In the genomic region with DNA sequence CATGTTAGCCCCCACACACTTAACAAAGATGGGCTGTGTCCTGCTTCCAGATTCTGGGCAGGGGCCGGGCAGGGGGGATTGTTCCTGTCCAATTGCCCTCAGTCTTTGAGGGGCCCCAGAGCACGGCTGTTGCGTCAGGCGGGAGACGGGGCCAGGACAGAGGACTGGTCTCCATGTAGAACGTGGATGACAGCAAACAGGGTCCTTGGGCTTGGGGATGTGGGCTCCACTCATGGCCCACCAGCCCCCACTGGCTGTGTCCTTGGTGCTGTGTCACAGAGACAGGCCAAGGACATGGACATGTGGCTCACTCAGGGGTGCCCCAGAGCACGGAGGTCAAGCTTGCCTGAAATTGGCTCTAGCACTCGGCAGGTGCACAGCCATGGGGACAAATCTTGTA, we compare ENCODE assay signal across 16 cellular contexts. TPM values are rescaled to one million over a fixed set of nuclear protein-coding genes. Genes with fewer than 3 reads are reported as not detected.
DNase-seq lines count a peak whose midpoint lies in the region; ATAC-seq, FAIRE-seq and TF ChIP-seq lines count a peak whose summit lies in the region.
"Had no signal": no experiment of that assay in that cellular context is flagged by ENCODE, and none has a peak within 500 bp of the region (broad histone marks: within the 10 kb centered on the region; RNA-seq: fewer than 3 reads in every experiment).

No MANE protein-coding gene starts in this region.

- H3K27me3 Mint-ChIP-seq in CD8-positive, alpha-beta memory T cell, result no peaks in the 10 kb centered on the region
- peaks cover 0 to 4% of the 10 kb centered on the region in 2 donors for H3K27me3 Mint-ChIP-seq in stimulated activated naive B cell treated with anti-CD40 and anti-IgM and Interleukin-4, amounts not matched to agents 10 μg/mL and 1 μg/mL and 100 μg/mL, for 72 hours

- in situ Hi-C loops in GM12878 (cut with MboI), result no loop called here

- no peak for ATAC-seq in GM12878
- ATAC-seq in heart right ventricle, result peak in 6 of 8 donors; percentile 21 to 56 (median 29)
- ATAC-seq in GM18868 (IDR thresholded peaks at IDR 0.05; ENCODE audit: unreplicated experiment), result no peak
- ATAC-seq in stimulated activated naive B cell treated with anti-CD40 and anti-IgM and Interleukin-4, amounts not matched to agents 10 μg/mL and 1 μg/mL and 100 μg/mL, for 72 hours (replicated peaks), result no peak

- H3K4me3 Mint-ChIP-seq in CD8-positive, alpha-beta memory T cell, result no peak overlapping the region
- no peak overlapping the region for H3K4me3 Mint-ChIP-seq in stimulated activated naive B cell treated with anti-CD40 and anti-IgM and Interleukin-4, amounts not matched to agents 10 μg/mL and 1 μg/mL and 100 μg/mL, for 72 hours

- H3K27me3 ChIP-seq in CD8-positive, alpha-beta memory T cell (ENCODE audit: insufficient read depth, low read length, poor library complexity, severe bottlenecking), result no peaks in the 10 kb centered on the region
- H3K27me3 ChIP-seq in GM12878 (replicated peaks in 1 of 2; ENCODE audit: control insufficient read depth in 2 of 2, insufficient read depth in 2 of 2, low read length in 1 of 2) (no peaks in the 10 kb centered on the region), heart right ventricle (no peaks in the 10 kb centered on the region), small intestine (ENCODE audit: control insufficient read depth in 2 of 2, insufficient read depth in 2 of 2, low read length in 2 of 2) (no peaks in the 10 kb centered on the region)
- H3K27me3 ChIP-seq: BLaER1 had no signal

- peaks cover 0 to 8% (median 0%) of the 10 kb centered on the region in 3 donors for H3K36me3 Mint-ChIP-seq in CD8-positive, alpha-beta memory T cell
- peaks cover 63 to 77% of the 10 kb centered on the region in 2 donors for H3K36me3 Mint-ChIP-seq in stimulated activated naive B cell treated with anti-CD40 and anti-IgM and Interleukin-4, amounts not matched to agents 10 μg/mL and 1 μg/mL and 100 μg/mL, for 72 hours

- intact Hi-C loops in GM12878 (cut with micrococcal nuclease; ENCODE audit: unreplicated experiment), result no loop called here
- intact Hi-C loops in heart right ventricle (cut with DNase I), result loop anchor here in 1 of 10 donors (1.0 kb wide), 1 partner anchor 18 kb away; no protein-coding TSS in a partner anchor
- intact Hi-C loops in posterior vena cava (cut with DNase I), result no loop called here

- DNase-seq in CD8-positive, alpha-beta memory T cell, result no peak
- no peak for DNase-seq in GM12878 (ENCODE audit: low read depth, low spot score)
- no peak for DNase-seq in heart right ventricle
- peak; percentile 72 for DNase-seq in posterior vena cava (ENCODE audit: low spot score)
- DNase-seq in small intestine, result no peak
- no peak for DNase-seq in GM19238 (ENCODE audit: insufficient read length, low spot score)
- DNase-seq in stimulated activated naive B cell treated with anti-CD40 and anti-IgM and Interleukin-4, amounts not matched to agents 10 μg/mL and 1 μg/mL and 100 μg/mL, for 72 hours, result no peak
- DNase-seq: DND-41, NCI-H187, NCI-H69 had no signal

- TF ChIP-seq CTCF in GM12878 (IDR thresholded peaks at IDR 0.05 in 2 of 3, conservative IDR thresholded peaks at IDR 0.05 in 1 of 3; ENCODE audit: control insufficient read depth in 2 of 3, extremely low read depth in 1 of 3, insufficient read depth in 1 of 3, low read depth in 3 of 3, low read length in 3 of 3) (no peak), heart right ventricle (IDR thresholded peaks at IDR 0.05) (no peak)

- H3K9me3 Mint-ChIP-seq in CD8-positive, alpha-beta memory T cell, result no peaks in the 10 kb centered on the region
- peaks cover 0 to 3% of the 10 kb centered on the region in 2 donors for H3K9me3 Mint-ChIP-seq in stimulated activated naive B cell treated with anti-CD40 and anti-IgM and Interleukin-4, amounts not matched to agents 10 μg/mL and 1 μg/mL and 100 μg/mL, for 72 hours

- WGBS in GM12878 (ENCODE audit: insufficient coverage, insufficient replicate concordance, low lambda C conversion rate, missing lambda C conversion rate), result 72% methylated on average over 8 of the region's 8 CpGs
- WGBS in heart right ventricle, 2 donors, result 76 to 79% methylated on average over 8 of the region's 8 CpGs
- 94 to 95% (median 95%) methylated on average over 8 of the region's 8 CpGs for WGBS in small intestine, 3 donors

- H3K9me3 ChIP-seq in CD8-positive, alpha-beta memory T cell (ENCODE audit: low read length), result no peaks in the 10 kb centered on the region
- H3K9me3 ChIP-seq in GM12878 (replicated peaks; ENCODE audit: control insufficient read depth, insufficient read depth, low read length), result no peaks in the 10 kb centered on the region
- H3K9me3 ChIP-seq in heart right ventricle, result no peaks in the 10 kb centered on the region
- no peaks in the 10 kb centered on the region for H3K9me3 ChIP-seq in small intestine (ENCODE audit: control insufficient read depth, low read depth)
- H3K9me3 ChIP-seq: BLaER1 had no signal

- SMC1A ChIA-PET in GM12878 (lab: Charles Lee; ENCODE audit: uncharacterized antibody, unreplicated experiment), result no interaction called here

- RAD21 ChIA-PET in GM12878 (lab: Charles Lee; ENCODE audit: unreplicated experiment), result no interaction called here

- no peak overlapping the region for H3K9ac ChIP-seq in GM12878 (ENCODE audit: control insufficient read depth, insufficient read depth, low read length)

- H3K4me2 ChIP-seq in GM12878 (ENCODE audit: control insufficient read depth, insufficient read depth), result no peak overlapping the region
- H3K4me2 ChIP-seq: BLaER1 had no signal

- no peak for TF ChIP-seq EP300 in GM12878 (IDR thresholded peaks at IDR 0.05; ENCODE audit: borderline replicate concordance in 1 of 2, control insufficient read depth in 1 of 2, low read depth in 2 of 2, low read length in 2 of 2)

- TF ChIP-seq POLR2A in GM12878 (IDR thresholded peaks at IDR 0.05; ENCODE audit: low read depth, low read length), result 0 out of 2 replicates have a peak, but pooled peaks have one; percentile 17

- H3K36me3 ChIP-seq in CD8-positive, alpha-beta memory T cell (ENCODE audit: insufficient read depth, low read length), result no peaks in the 10 kb centered on the region
- peaks cover 31 to 42% of the 10 kb centered on the region in 2 experiments for H3K36me3 ChIP-seq in GM12878 (ENCODE audit: control insufficient read depth in 2 of 2, insufficient read depth in 2 of 2, low read length in 1 of 2)
- peaks cover 0 to 87% (median 17%) of the 10 kb centered on the region in 9 donors for H3K36me3 ChIP-seq in heart right ventricle
- H3K36me3 ChIP-seq in small intestine (ENCODE audit: control insufficient read depth in 2 of 2, insufficient read depth in 2 of 2, low read length in 2 of 2), result peaks cover 0 to 2% of the 10 kb centered on the region in 2 donors

- no peaks in the 10 kb centered on the region for H3K4me1 ChIP-seq in CD8-positive, alpha-beta memory T cell (ENCODE audit: insufficient read depth, low read length)
- H3K4me1 ChIP-seq in GM12878 (ENCODE audit: control insufficient read depth, insufficient read depth, low read length) (no peaks in the 10 kb centered on the region), heart right ventricle (peaks cover 0 to 16% (median 5%) of the 10 kb centered on the region in 9 donors), small intestine (ENCODE audit: control insufficient read depth in 2 of 2, insufficient read depth in 1 of 2, low read depth in 1 of 2, low read length in 1 of 2) (no peaks in the 10 kb centered on the region)

- POLR2A ChIA-PET in CD8-positive, alpha-beta memory T cell (lab: Charles Lee), result no interaction called here
- POLR2A ChIA-PET in GM12878 (lab: Charles Lee), result no interaction called here

- H3K4me3 ChIP-seq in CD8-positive, alpha-beta memory T cell (ENCODE audit: low read length), result no peak overlapping the region
- H3K4me3 ChIP-seq in GM12878 (no peak overlapping the region), heart right ventricle (no peak overlapping the region), small intestine (ENCODE audit: low read depth in 1 of 2, low read length in 2 of 2) (no peak overlapping the region)
- H3K4me3 ChIP-seq: BLaER1 had no signal

- no peak overlapping the region for H2AFZ ChIP-seq in GM12878 (ENCODE audit: control insufficient read depth, low read depth, low read length)

- no TSS peak for BruUV-seq in GM12878 (replicated peaks; lab: Mats Ljungman, UMichigan)

- H4K20me1 ChIP-seq in GM12878 (ENCODE audit: control insufficient read depth, insufficient read depth), result no peaks in the 10 kb centered on the region

- peak overlapping the region; percentile 73 for H3K27ac ChIP-seq in CD8-positive, alpha-beta memory T cell (ENCODE audit: low read depth, low read length)
- H3K27ac ChIP-seq in GM12878 (ENCODE audit: control insufficient read depth, insufficient read depth), result no peak overlapping the region
- peak overlapping the region in 8 of 10 donors; percentile 13 to 73 (median 59) for H3K27ac ChIP-seq in heart right ventricle
- no peak overlapping the region for H3K27ac ChIP-seq in small intestine (ENCODE audit: low read depth in 1 of 2, low read length in 1 of 2)
- H3K27ac ChIP-seq: BLaER1 had no signal

- FAIRE-seq in GM12878 (lab: Jason Lieb, UNC), result no peak
- no peak for FAIRE-seq in small intestine (lab: Jason Lieb, UNC)
- FAIRE-seq: G401.6, GM19239, H54, RCC 7860 had no signal

- no peaks in the 10 kb centered on the region for H3K4me1 Mint-ChIP-seq in CD8-positive, alpha-beta memory T cell
- peaks cover 1 to 6% of the 10 kb centered on the region in 2 donors for H3K4me1 Mint-ChIP-seq in stimulated activated naive B cell treated with anti-CD40 and anti-IgM and Interleukin-4, amounts not matched to agents 10 μg/mL and 1 μg/mL and 100 μg/mL, for 72 hours

- CTCF ChIA-PET in CD8-positive, alpha-beta memory T cell (lab: Charles Lee), result no interaction called here
- CTCF ChIA-PET in GM12878 (lab: Yijun Ruan, JAX), result interaction anchor here (0.6 to 1.7 kb wide), 4 partner anchors 12 to 239 kb away, joined by 3 to 5 read pairs (median 4); no protein-coding TSS in a partner anchor

- no peak for TF ChIP-seq RAD21 in GM12878 (IDR thresholded peaks at IDR 0.05; ENCODE audit: insufficient read depth, low read depth, low read length)

- H3K27ac Mint-ChIP-seq in CD8-positive, alpha-beta memory T cell, result no peak overlapping the region
- no peak overlapping the region for H3K27ac Mint-ChIP-seq in stimulated activated naive B cell treated with anti-CD40 and anti-IgM and Interleukin-4, amounts not matched to agents 10 μg/mL and 1 μg/mL and 100 μg/mL, for 72 hours

- H3K79me2 ChIP-seq in GM12878 (ENCODE audit: control insufficient read depth, insufficient read depth, low read length), result peaks cover 5% of the 10 kb centered on the region

RNA-seq across cellular contexts. Expression of a gene that starts 14.3 kb away (rescaled TPM):
- total RNA-seq in CD8-positive, alpha-beta memory T cell, result 1 to 10 TPM; 7.2 to 10.0 TPM
- polyA plus RNA-seq in CD8-positive, alpha-beta memory T cell, result 0.98 TPM
- total RNA-seq in GM12878 (2013; cell fraction: nucleolus; rRNA removed), result 213 and 225 TPM in 2 replicates
- total RNA-seq in GM12878 (2014; rRNA removed), result 156 and 158 TPM in 2 replicates
- 142 and 152 TPM in 2 replicates for total RNA-seq in GM12878 (2014; rRNA removed; fragmentation: Illumina TruSeq; extraction: Trizol)
- total RNA-seq in GM12878 (2021), result 294 and 315 TPM in 2 replicates
- polyA plus RNA-seq in GM12878 (2011; ENCODE audit: low read depth), result 88.1 TPM
- 165 and 313 TPM in 2 replicates for polyA plus RNA-seq in GM12878 (2011; rRNA removed)
- polyA plus RNA-seq in GM12878 (2011; cell fraction: cytosol; rRNA removed), result 385 and 386 TPM in 2 replicates
- polyA plus RNA-seq in GM12878 (2011; cell fraction: nucleus; rRNA removed), result 355 and 386 TPM in 2 replicates
- polyA plus RNA-seq in GM12878 (2012), result 145 and 173 TPM in 2 replicates
- 312 and 333 TPM in 2 replicates for polyA plus RNA-seq in GM12878 (2014; fragmentation: Illumina TruSeq; extraction: Trizol)
- polyA plus RNA-seq in GM12878 (2014; fragmentation: Nextera tagmentation; extraction: Ambion mirVana), result 1 to 10 TPM; 3.3 to 6.4 TPM
- polyA plus RNA-seq in GM12878 (2014; rRNA removed), result 188 and 204 TPM in 2 replicates
- 10 to 100 TPM; 92.1 to 92.7 TPM for polyA plus RNA-seq in GM12878 (2016; fragmentation: Nextera tagmentation; extraction: Ambion mirVana)
- 615 and 704 TPM in 2 replicates for polyA minus RNA-seq in GM12878 (2011; rRNA and poly(A)+ RNA removed)
- 158 and 174 TPM in 2 replicates for polyA minus RNA-seq in GM12878 (2011; cell fraction: cytosol; rRNA and poly(A)+ RNA removed)
- 88.4 and 155 TPM in 2 replicates for polyA minus RNA-seq in GM12878 (2011; cell fraction: nucleus; rRNA and poly(A)+ RNA removed)
- total RNA-seq in heart right ventricle, result 10 to 100 TPM; 15.1 to 37.0 (median 23.5) TPM
- polyA plus RNA-seq in heart right ventricle, result 10 to 100 TPM; 12.2 to 31.6 TPM
- total RNA-seq in posterior vena cava, result 100 to 1,000 TPM in 1 of 2 donors, 10 to 100 TPM in 1; 60.3 to 123 TPM
- 100 to 1,000 TPM in 1 of 3 donors, 1 to 10 TPM in 2; 2.4 to 147 (median 3.4) TPM for polyA plus RNA-seq in small intestine

RNA-seq across cellular contexts. Expression of a gene that starts 25.6 kb away (rescaled TPM):
- total RNA-seq in CD8-positive, alpha-beta memory T cell, result 1 to 10 TPM; 6.3 TPM
- 1.4 TPM for polyA plus RNA-seq in CD8-positive, alpha-beta memory T cell
- total RNA-seq in GM12878 (2013; cell fraction: nucleolus; rRNA removed), result 70.4 and 77.9 TPM in 2 replicates
- total RNA-seq in GM12878 (2014; rRNA removed), result 38.9 and 44.1 TPM in 2 replicates
- total RNA-seq in GM12878 (2014; rRNA removed; fragmentation: Illumina TruSeq; extraction: Trizol), result 37.5 and 42.3 TPM in 2 replicates
- 45.5 and 49.2 TPM in 2 replicates for total RNA-seq in GM12878 (2021)
- 9.2 TPM for polyA plus RNA-seq in GM12878 (2011; ENCODE audit: low read depth)
- polyA plus RNA-seq in GM12878 (2011; rRNA removed), result 69.1 and 73.9 TPM in 2 replicates
- 58.3 and 63.7 TPM in 2 replicates for polyA plus RNA-seq in GM12878 (2011; cell fraction: cytosol; rRNA removed)
- polyA plus RNA-seq in GM12878 (2011; cell fraction: nucleus; rRNA removed), result 41.9 and 45.9 TPM in 2 replicates
- 13.8 and 20.9 TPM in 2 replicates for polyA plus RNA-seq in GM12878 (2012)
- 39.1 and 47.2 TPM in 2 replicates for polyA plus RNA-seq in GM12878 (2014; fragmentation: Illumina TruSeq; extraction: Trizol)
- polyA plus RNA-seq in GM12878 (2014; fragmentation: Nextera tagmentation; extraction: Ambion mirVana), result 10 to 100 TPM in 1 of 2 experiments, 1 to 10 TPM in 1; 8.8 to 14.6 TPM
- polyA plus RNA-seq in GM12878 (2014; rRNA removed), result 32.7 and 34.6 TPM in 2 replicates
- 10 to 100 TPM; 47.7 to 49.5 TPM for polyA plus RNA-seq in GM12878 (2016; fragmentation: Nextera tagmentation; extraction: Ambion mirVana)
- 79.7 and 106 TPM in 2 replicates for polyA minus RNA-seq in GM12878 (2011; rRNA and poly(A)+ RNA removed)
- polyA minus RNA-seq in GM12878 (2011; cell fraction: cytosol; rRNA and poly(A)+ RNA removed), result 32.2 and 57.0 TPM in 2 replicates
- 33.6 and 63.5 TPM in 2 replicates for polyA minus RNA-seq in GM12878 (2011; cell fraction: nucleus; rRNA and poly(A)+ RNA removed)
- 10 to 100 TPM; 16.4 to 37.4 (median 25.4) TPM for total RNA-seq in heart right ventricle
- polyA plus RNA-seq in heart right ventricle, result 10 to 100 TPM; 13.8 to 35.2 TPM
- total RNA-seq in posterior vena cava, result 10 to 100 TPM; 28.8 to 29.8 TPM
- 10 to 100 TPM in 1 of 3 donors, under 1 TPM in 2; 0.45 to 15.9 (median 0.81) TPM for polyA plus RNA-seq in small intestine

RNA-seq across cellular contexts. Expression of a gene that starts 48.9 kb away (rescaled TPM):
- total RNA-seq in CD8-positive, alpha-beta memory T cell, result 1 to 10 TPM; 5.8 to 7.7 TPM
- 2.6 TPM for polyA plus RNA-seq in CD8-positive, alpha-beta memory T cell
- 30.8 and 34.8 TPM in 2 replicates for total RNA-seq in GM12878 (2013; cell fraction: nucleolus; rRNA removed)
- 7.2 and 9.3 TPM in 2 replicates for total RNA-seq in GM12878 (2014; rRNA removed)
- 2.3 and 3.2 TPM in 2 replicates for total RNA-seq in GM12878 (2014; rRNA removed; fragmentation: Illumina TruSeq; extraction: Trizol)
- total RNA-seq in GM12878 (2021), result 5.7 and 7.7 TPM in 2 replicates
- polyA plus RNA-seq in GM12878 (2011; ENCODE audit: low read depth), result 2.6 TPM
- 3.9 and 7.5 TPM in 2 replicates for polyA plus RNA-seq in GM12878 (2011; rRNA removed)
- 8.7 and 13.3 TPM in 2 replicates for polyA plus RNA-seq in GM12878 (2011; cell fraction: cytosol; rRNA removed)
- 80.2 and 98.8 TPM in 2 replicates for polyA plus RNA-seq in GM12878 (2011; cell fraction: nucleus; rRNA removed)
- 6.8 and 7.1 TPM in 2 replicates for polyA plus RNA-seq in GM12878 (2012)
- polyA plus RNA-seq in GM12878 (2014; fragmentation: Illumina TruSeq; extraction: Trizol), result 2.3 and 4.2 TPM in 2 replicates
- polyA plus RNA-seq in GM12878 (2014; fragmentation: Nextera tagmentation; extraction: Ambion mirVana), result under 1 TPM; 0.23 to 0.44 TPM
- 6.8 and 8.1 TPM in 2 replicates for polyA plus RNA-seq in GM12878 (2014; rRNA removed)
- polyA plus RNA-seq in GM12878 (2016; fragmentation: Nextera tagmentation; extraction: Ambion mirVana), result 1 to 10 TPM; 1.4 to 4.2 TPM
- polyA minus RNA-seq in GM12878 (2011; rRNA and poly(A)+ RNA removed), result 4.1 and 9.9 TPM in 2 replicates
- polyA minus RNA-seq in GM12878 (2011; cell fraction: cytosol; rRNA and poly(A)+ RNA removed), result 4.9 and 6.8 TPM in 2 replicates
- polyA minus RNA-seq in GM12878 (2011; cell fraction: nucleus; rRNA and poly(A)+ RNA removed), result 6.8 and 9.2 TPM in 2 replicates
- total RNA-seq in heart right ventricle, result 100 to 1,000 TPM in 1 of 10 donors, 10 to 100 TPM in 9; 54.9 to 119 (median 71.1) TPM
- polyA plus RNA-seq in heart right ventricle, result 100 to 1,000 TPM; 119 to 217 TPM
- total RNA-seq in posterior vena cava, result 100 to 1,000 TPM in 1 of 2 donors, 10 to 100 TPM in 1; 83.0 to 106 TPM
- 10 to 100 TPM in 1 of 3 donors, 1 to 10 TPM in 2; 5.9 to 17.9 (median 6.0) TPM for polyA plus RNA-seq in small intestine

RNA-seq across cellular contexts. Expression of a gene that starts 49.7 kb away (rescaled TPM):
- 100 to 1,000 TPM; 112 to 121 TPM for total RNA-seq in CD8-positive, alpha-beta memory T cell
- 15.4 TPM for polyA plus RNA-seq in CD8-positive, alpha-beta memory T cell
- total RNA-seq in GM12878 (2013; cell fraction: nucleolus; rRNA removed), result 16.7 and 19.0 TPM in 2 replicates
- total RNA-seq in GM12878 (2014; rRNA removed) (136 TPM in 2 replicates), GM12878 (2014; rRNA removed; fragmentation: Illumina TruSeq; extraction: Trizol) (117 and 135 TPM in 2 replicates), GM12878 (2021) (127 and 129 TPM in 2 replicates), heart right ventricle (1 to 10 TPM; 3.7 to 8.6 (median 6.2) TPM), posterior vena cava (1 to 10 TPM; 4.6 to 6.0 TPM)
- 42.9 TPM for polyA plus RNA-seq in GM12878 (2011; ENCODE audit: low read depth)
- polyA plus RNA-seq in GM12878 (2011; rRNA removed) (94.3 and 94.4 TPM in 2 replicates), GM12878 (2014; fragmentation: Illumina TruSeq; extraction: Trizol) (92.7 and 120 TPM in 2 replicates), GM12878 (2014; fragmentation: Nextera tagmentation; extraction: Ambion mirVana) (10 to 100 TPM; 54.8 to 99.9 TPM), GM12878 (2014; rRNA removed) (110 and 130 TPM in 2 replicates), GM12878 (2016; fragmentation: Nextera tagmentation; extraction: Ambion mirVana) (100 to 1,000 TPM; 281 to 282 TPM), heart right ventricle (1 to 10 TPM; 2.1 to 8.8 TPM), small intestine (10 to 100 TPM in 1 of 3 donors, 1 to 10 TPM in 2; 5.8 to 32.1 (median 7.8) TPM)
- polyA plus RNA-seq in GM12878 (2011; cell fraction: cytosol; rRNA removed), result 79.0 and 88.7 TPM in 2 replicates
- 24.1 and 39.1 TPM in 2 replicates for polyA plus RNA-seq in GM12878 (2011; cell fraction: nucleus; rRNA removed)
- 51.3 and 51.6 TPM in 2 replicates for polyA plus RNA-seq in GM12878 (2012)
- 78.7 and 79.0 TPM in 2 replicates for polyA minus RNA-seq in GM12878 (2011; rRNA and poly(A)+ RNA removed)
- polyA minus RNA-seq in GM12878 (2011; cell fraction: cytosol; rRNA and poly(A)+ RNA removed), result 31.3 and 34.8 TPM in 2 replicates
- polyA minus RNA-seq in GM12878 (2011; cell fraction: nucleus; rRNA and poly(A)+ RNA removed), result 19.6 and 36.2 TPM in 2 replicates

RNA-seq across cellular contexts. Expression of a gene that starts 50.0 kb away (rescaled TPM):
- 100 to 1,000 TPM; 148 to 152 TPM for total RNA-seq in CD8-positive, alpha-beta memory T cell
- polyA plus RNA-seq in CD8-positive, alpha-beta memory T cell, result 258 TPM
- total RNA-seq in GM12878 (2013; cell fraction: nucleolus; rRNA removed), result 43.6 and 56.9 TPM in 2 replicates
- 233 and 251 TPM in 2 replicates for total RNA-seq in GM12878 (2014; rRNA removed)
- total RNA-seq in GM12878 (2014; rRNA removed; fragmentation: Illumina TruSeq; extraction: Trizol), result 202 and 218 TPM in 2 replicates
- 157 and 160 TPM in 2 replicates for total RNA-seq in GM12878 (2021)
- polyA plus RNA-seq in GM12878 (2011; ENCODE audit: low read depth), result 130 TPM
- polyA plus RNA-seq in GM12878 (2011; rRNA removed), result 373 and 532 TPM in 2 replicates
- 536 and 608 TPM in 2 replicates for polyA plus RNA-seq in GM12878 (2011; cell fraction: cytosol; rRNA removed)
- polyA plus RNA-seq in GM12878 (2011; cell fraction: nucleus; rRNA removed), result 121 and 202 TPM in 2 replicates
- polyA plus RNA-seq in GM12878 (2012), result 400 and 645 TPM in 2 replicates
- 167 and 194 TPM in 2 replicates for polyA plus RNA-seq in GM12878 (2014; fragmentation: Illumina TruSeq; extraction: Trizol)
- 100 to 1,000 TPM; 800 to 840 TPM for polyA plus RNA-seq in GM12878 (2014; fragmentation: Nextera tagmentation; extraction: Ambion mirVana)
- 252 and 261 TPM in 2 replicates for polyA plus RNA-seq in GM12878 (2014; rRNA removed)
- polyA plus RNA-seq in GM12878 (2016; fragmentation: Nextera tagmentation; extraction: Ambion mirVana), result 100 to 1,000 TPM; 390 to 393 TPM
- 208 and 236 TPM in 2 replicates for polyA minus RNA-seq in GM12878 (2011; rRNA and poly(A)+ RNA removed)
- polyA minus RNA-seq in GM12878 (2011; cell fraction: cytosol; rRNA and poly(A)+ RNA removed), result 78.8 and 105 TPM in 2 replicates
- 58.0 and 65.3 TPM in 2 replicates for polyA minus RNA-seq in GM12878 (2011; cell fraction: nucleus; rRNA and poly(A)+ RNA removed)
- total RNA-seq in heart right ventricle, result 100 to 1,000 TPM in 9 of 10 donors, 10 to 100 TPM in 1; 98.9 to 142 (median 109) TPM
- polyA plus RNA-seq in heart right ventricle, result 100 to 1,000 TPM in 1 of 2 donors, 10 to 100 TPM in 1; 80.7 to 273 TPM
- total RNA-seq in posterior vena cava, result 10 to 100 TPM; 78.2 to 84.7 TPM
- polyA plus RNA-seq in small intestine, result 100 to 1,000 TPM; 116 to 211 (median 174) TPM

Comparison
In these comparisons a context has a peak if more than half of its experiments do, and no peak if none do; other contexts are left out.
1. H3K27ac ChIP-seq: peak in CD8-positive, alpha-beta memory T cell (single experiment) and heart right ventricle (8 of 10); none in GM12878 (single experiment) and small intestine (0 of 2).
2. ATAC-seq: peak in heart right ventricle (6 of 8); none in GM12878 (single experiment), GM18868 (single experiment) and stimulated activated naive B cell treated with anti-CD40 and anti-IgM and Interleukin-4, amounts not matched to agents 10 μg/mL and 1 μg/mL and 100 μg/mL, for 72 hours (0 of 2).